In the genomic region with DNA sequence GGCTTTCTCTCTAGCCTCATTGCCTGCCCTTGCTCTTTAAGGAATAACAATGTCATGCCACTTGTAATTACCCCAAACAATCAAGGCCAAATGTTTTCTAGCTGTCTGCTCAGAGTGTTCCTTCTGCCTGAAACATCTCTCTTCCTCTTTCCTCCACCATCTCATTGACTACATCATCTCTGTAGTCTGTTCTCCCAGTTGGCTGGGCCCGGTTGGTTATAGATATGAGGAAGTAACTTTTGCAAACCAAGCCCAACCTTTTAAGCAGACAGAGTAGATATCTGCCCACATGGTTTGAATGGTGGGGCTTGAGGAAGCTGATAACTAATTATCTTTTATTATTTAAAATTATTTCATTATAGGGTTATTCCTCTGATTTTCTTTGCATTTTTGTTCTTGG, we compare ENCODE assay signal across 18 cellular contexts.
"Had no signal": no experiment of that assay in that cellular context is flagged by ENCODE, and none has a peak within 500 bp of the region (broad histone marks: within the 10 kb centered on the region; RNA-seq: fewer than 3 reads in every experiment).

No MANE protein-coding gene starts in this region.

- DNase-seq: activated CD4-positive, alpha-beta T cell treated with anti-CD3 and anti-CD28 coated beads, Interleukin-2, amount 50 U/mL, for 1 hour; activated effector memory CD4-positive, alpha-beta T cell treated with anti-CD3 and anti-CD28 coated beads, Interleukin-2, amount 50 U/mL, for 16 hours; activated naive CD4-positive, alpha-beta T cell treated with anti-CD3 and anti-CD28 coated beads, Interleukin-2, amount 50 U/mL, for 16 hours; activated T-cell treated with anti-CD3 and anti-CD28 coated beads, Interleukin-2, amount 50 U/mL, for 72 hours; aorta; brain microvascular endothelial cell; central memory CD4-positive, alpha-beta T cell; dorsolateral prefrontal cortex; endodermal cell; foreskin fibroblast; left ventricle myocardium superior; retina; spleen; stimulated activated CD8-positive, alpha-beta memory T cell treated with anti-CD3 and anti-CD28 coated beads, Interleukin-4, amount 100 ng/mL, for 48 hours; stimulated activated naive CD4-positive, alpha-beta T cell treated with Interleukin-2 at 50 U/mL for 16 hours; thyroid gland had no signal

- H3K36me3 ChIP-seq: brain microvascular endothelial cell, spleen, thyroid gland had no signal

- H3K9me3 ChIP-seq: spleen, thyroid gland had no signal

- ATAC-seq: activated CD4-positive, CD25-positive, alpha-beta regulatory T cell treated with anti-CD3 and anti-CD28 coated beads, Interleukin-2, amount 50 U/mL, for 24 hours; activated T-cell treated with anti-CD3 and anti-CD28 coated beads, Interleukin-2, amount 50 U/mL, for 72 hours; left ventricle myocardium superior had no signal

- H3K4me3 ChIP-seq: dorsolateral prefrontal cortex, spleen, thyroid gland had no signal

- H3K27ac ChIP-seq: brain microvascular endothelial cell, dorsolateral prefrontal cortex, epithelial cell of prostate, spleen, thyroid gland had no signal

- H3K27me3 ChIP-seq: brain microvascular endothelial cell, dorsolateral prefrontal cortex, thyroid gland had no signal
